7 cellular contexts compared by ENCODE assay signal in the genomic region with DNA sequence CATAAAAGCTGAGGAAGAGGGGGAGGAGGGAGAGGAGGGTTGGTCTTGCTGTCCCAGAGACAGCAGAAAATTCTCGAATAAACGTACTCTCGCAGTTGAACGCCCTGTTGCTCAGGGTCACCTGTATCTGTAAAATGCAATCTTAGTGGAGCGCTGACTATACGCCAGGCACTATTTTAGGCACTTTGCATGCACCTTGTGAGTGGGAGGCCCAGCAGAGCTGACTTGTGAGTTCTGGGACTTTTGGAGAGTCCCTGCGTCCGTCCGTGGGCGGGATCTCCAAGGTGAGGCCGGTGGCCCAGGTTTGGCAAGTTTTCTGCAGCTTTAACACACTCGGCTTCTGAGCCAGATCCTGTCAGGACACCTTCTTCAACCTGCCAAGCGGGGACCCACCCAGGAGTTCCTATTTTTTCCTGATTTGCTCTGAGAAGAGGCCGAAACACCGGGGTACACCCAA. TPM values are rescaled to one million over a fixed set of nuclear protein-coding genes. Genes with fewer than 3 reads are reported as not detected.
DNase-seq lines count a peak whose midpoint lies in the region; ATAC-seq, FAIRE-seq and TF ChIP-seq lines count a peak whose summit lies in the region.

No MANE protein-coding gene starts in this region.

- H3K9ac ChIP-seq in keratinocyte (ENCODE audit: control insufficient read depth, extremely low read depth, insufficient read depth, low read length) = peak overlapping the region; percentile 95

- peak; percentile 44 for DNase-seq in activated naive CD4-positive, alpha-beta T cell treated with anti-CD3 and anti-CD28 coated beads, Interleukin-2, amount 50 U/mL, for 16 hours
- DNase-seq in keratinocyte (ENCODE audit: low read depth, low spot score) (no peak), superior temporal gyrus (ENCODE audit: extremely low spot score) (no peak), middle frontal gyrus (ENCODE audit: extremely low spot score, low spot score) (no peak)
- DNase-seq in stimulated activated CD4-positive, alpha-beta T cell treated with anti-CD3 and anti-CD28 coated beads, Interleukin-2, amount 100 ng/mL, for 48 hours = peak; percentile 39 to 40

- H3K27me3 ChIP-seq in keratinocyte (ENCODE audit: control insufficient read depth, extremely low read depth, insufficient read depth, low read length) = no peaks in the 10 kb centered on the region

- H3K4me2 ChIP-seq in keratinocyte (ENCODE audit: control insufficient read depth, extremely low read depth, insufficient read depth, low read depth, low read length) = peak overlapping the region; percentile 87

- H3K27ac ChIP-seq in keratinocyte (ENCODE audit: control insufficient read depth, insufficient read depth, low read length) = peak overlapping the region; percentile 96

- no peaks in the 10 kb centered on the region for H3K36me3 ChIP-seq in keratinocyte (ENCODE audit: control insufficient read depth in 2 of 2, extremely low read depth in 1 of 2, insufficient read depth in 2 of 2, low read length in 2 of 2)

- dilution Hi-C loops in keratinocyte (cut with MboI; ENCODE audit: extremely low pct_ligation_motif_present, low sequenced_read_pairs) = no loop called here

- H3K9me1 ChIP-seq in keratinocyte (ENCODE audit: control insufficient read depth, extremely low read depth, insufficient read depth, low read length) = no peaks in the 10 kb centered on the region

- FAIRE-seq in keratinocyte (lab: Jason Lieb, UNC) = no peak

- ATAC-seq in GM19397 (IDR thresholded peaks at IDR 0.05; ENCODE audit: unreplicated experiment) (peak; percentile 22), HG03460 (IDR thresholded peaks at IDR 0.05; ENCODE audit: unreplicated experiment) (peak; percentile 31)

- peak overlapping the region; percentile 5 to 56 (median 44) for H3K4me3 ChIP-seq in keratinocyte (ENCODE audit: control insufficient read depth in 2 of 3, extremely low read depth in 1 of 3, insufficient read depth in 2 of 3, low read depth in 1 of 3, low read length in 3 of 3)

- H3K79me2 ChIP-seq in keratinocyte (ENCODE audit: control insufficient read depth, insufficient read depth, low read length) = no peaks in the 10 kb centered on the region

- H4K20me1 ChIP-seq in keratinocyte (ENCODE audit: control insufficient read depth, extremely low read depth, insufficient read depth, low read length) = no peaks in the 10 kb centered on the region

- peak overlapping the region; percentile 13 for H2AFZ ChIP-seq in keratinocyte (ENCODE audit: control insufficient read depth, low read length)

- TF ChIP-seq CTCF in keratinocyte (optimal IDR thresholded peaks at IDR 0.05 in 1 of 3, IDR thresholded peaks at IDR 0.05 in 1 of 3, conservative IDR thresholded peaks at IDR 0.05 in 1 of 3; ENCODE audit: extremely low read depth in 1 of 3, insufficient read depth in 2 of 3, low read length in 3 of 3) = no peak

- H3K9me3 ChIP-seq in keratinocyte (ENCODE audit: control insufficient read depth, low read depth, low read length) = no peaks in the 10 kb centered on the region

- H3K4me1 ChIP-seq in keratinocyte (ENCODE audit: control insufficient read depth, extremely low read depth, insufficient read depth, low read length) = peaks cover 52% of the 10 kb centered on the region

RNA-seq across cellular contexts. Expression of a gene that starts 32.5 kb away (rescaled TPM):
- 0.74 to 1.9 TPM (median 0.81 TPM) in 3 replicates for polyA plus RNA-seq in keratinocyte
- polyA plus RNA-seq in keratinocyte (2011; ENCODE audit: low read depth) = 2.2 TPM
- polyA plus RNA-seq in keratinocyte (2011; cell fraction: cytosol; rRNA removed) = 1.8 and 3.2 TPM in 2 replicates
- polyA plus RNA-seq in keratinocyte (2011; cell fraction: nucleus; rRNA removed) = 3.3 and 9.0 TPM in 2 replicates
- 1.7 and 9.6 TPM in 2 replicates for polyA plus RNA-seq in keratinocyte (2012; ENCODE audit: low replicate concordance)
- polyA minus RNA-seq in keratinocyte = 1.2 to 5.2 TPM (median 4.6 TPM) in 3 replicates
- 5.6 TPM for polyA minus RNA-seq in keratinocyte (2011; cell fraction: cytosol; rRNA and poly(A)+ RNA removed)
- polyA minus RNA-seq in keratinocyte (2011; cell fraction: nucleus; rRNA and poly(A)+ RNA removed) = 1.5 and 2.1 TPM in 2 replicates

Comparison
In these comparisons a context has a peak if more than half of its experiments do, and no peak if none do; other contexts are left out.
1. DNase-seq: peak in activated naive CD4-positive, alpha-beta T cell treated with anti-CD3 and anti-CD28 coated beads, Interleukin-2, amount 50 U/mL, for 16 hours (single experiment) and stimulated activated CD4-positive, alpha-beta T cell treated with anti-CD3 and anti-CD28 coated beads, Interleukin-2, amount 100 ng/mL, for 48 hours (2 of 2); none in keratinocyte (single experiment), superior temporal gyrus (single experiment) and middle frontal gyrus (single experiment).